In the genomic region with DNA sequence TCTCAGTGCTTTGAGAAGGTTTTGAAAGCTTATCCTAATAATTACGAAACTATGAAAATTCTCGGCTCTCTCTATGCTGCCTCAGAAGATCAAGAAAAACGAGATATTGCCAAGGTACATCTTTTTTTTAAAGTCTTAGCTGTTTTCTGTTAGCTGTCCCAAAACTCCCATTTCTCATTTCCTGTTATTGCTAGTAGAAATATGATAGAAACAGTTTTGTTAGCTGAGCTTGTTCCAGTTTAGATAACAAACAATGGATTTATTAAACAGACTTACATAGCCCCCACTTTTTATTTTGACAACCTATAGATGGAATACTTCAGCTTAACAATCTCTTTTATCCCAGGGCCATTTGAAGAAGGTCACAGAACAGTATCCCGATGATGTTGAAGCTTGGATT, we compare ENCODE assay signal across 30 cellular contexts.
"Had no signal": no experiment of that assay in that cellular context is flagged by ENCODE, and none has a peak within 500 bp of the region (broad histone marks: within the 10 kb centered on the region; RNA-seq: fewer than 3 reads in every experiment).

No MANE protein-coding gene starts in this region.

- H3K9me3 Mint-ChIP-seq: activated CD4-positive, alpha-beta memory T cell treated with anti-CD3 and anti-CD28 coated beads, Interleukin-2, amount 10 ng/mL, durations not matched to agents 7 days and 5 days; activated CD4-positive, alpha-beta T cell treated with anti-CD3 and anti-CD28 coated beads, Interleukin-2, amount 10 ng/mL, durations not matched to agents 7 days and 5 days; activated naive CD4-positive, alpha-beta T cell treated with anti-CD3 and anti-CD28 coated beads for 36 hours; activated naive CD8-positive, alpha-beta T cell treated with anti-CD3 and anti-CD28 coated beads, Interleukin-2, amount 50 U/mL, for 24 hours; central memory CD8-positive, alpha-beta T cell; dendritic cell treated with granulocyte-macrophage colony-stimulating factor and Interleukin-4, amounts not matched to agents 40 ng/mL and 50 ng/mL, for 4 days; mesothelial cell of epicardium; naive B cell; nephron progenitor cell; stimulated activated effector memory CD8-positive, alpha-beta T cell treated with anti-CD3 and anti-CD28 coated beads, Interleukin-12 subunit alpha, Interleukin-12 subunit beta, amount 100 ng/mL, for 72 hours; stimulated activated naive CD8-positive, alpha-beta T cell treated with anti-CD3 and anti-CD28 coated beads, Interleukin-15, Interleukin-2, amounts not matched to agents 100 ng/mL and 50 ng/mL, for 24 hours had no signal

- H3K4me3 ChIP-seq: esophagus squamous epithelium, left ventricle myocardium inferior, pancreas, prostate gland, sigmoid colon, thoracic aorta had no signal

- H3K27me3 ChIP-seq: esophagus squamous epithelium, pancreas, sigmoid colon had no signal

- H3K36me3 Mint-ChIP-seq: stimulated activated effector memory CD8-positive, alpha-beta T cell treated with anti-CD3 and anti-CD28 coated beads, Interleukin-12 subunit alpha, Interleukin-12 subunit beta, amount 100 ng/mL, for 72 hours had no signal

- DNase-seq: activated CD4-positive, alpha-beta memory T cell treated with anti-CD3 and anti-CD28 coated beads, Interleukin-2, amount 10 ng/mL, durations not matched to agents 7 days and 5 days; activated CD4-positive, alpha-beta T cell treated with anti-CD3 and anti-CD28 coated beads, Interleukin-2, amount 10 ng/mL, durations not matched to agents 7 days and 5 days; activated CD4-positive, CD25-positive, alpha-beta regulatory T cell treated with anti-CD3 and anti-CD28 coated beads, Interleukin-2, amount 50 U/mL, for 72 hours; activated CD8-positive, alpha-beta memory T cell treated with anti-CD3 and anti-CD28 coated beads, Interleukin-2, amount 50 U/mL, for 48 hours; activated naive CD4-positive, alpha-beta T cell treated with anti-CD3 and anti-CD28 coated beads for 36 hours; activated naive CD8-positive, alpha-beta T cell treated with anti-CD3 and anti-CD28 coated beads, Interleukin-2, amount 50 U/mL, for 24 hours; activated T-cell treated with anti-CD3 and anti-CD28 coated beads, Interleukin-2, amount 50 U/mL, for 48 hours; amygdala; effector CD4-positive, alpha-beta T cell; esophagus squamous epithelium; glutamatergic neuron; left ventricle myocardium inferior; naive B cell; nephron progenitor cell; pancreas; retina; sigmoid colon; small intestine; stimulated activated CD4-positive, alpha-beta T cell treated with anti-CD3 and anti-CD28 coated beads, Interleukin-4, amount 100 ng/mL, for 24 hours; T1000; trophoblast cell; WERI-Rb-1 had no signal

- H3K27ac ChIP-seq: epithelial cell of prostate, esophagus squamous epithelium, left ventricle myocardium inferior, pancreas, prostate gland, sigmoid colon, thoracic aorta, WERI-Rb-1 had no signal

- H3K4me1 ChIP-seq: esophagus squamous epithelium, pancreas, prostate gland, sigmoid colon had no signal

- H3K4me3 Mint-ChIP-seq: activated CD4-positive, alpha-beta memory T cell treated with anti-CD3 and anti-CD28 coated beads, Interleukin-2, amount 10 ng/mL, durations not matched to agents 7 days and 5 days; activated CD4-positive, alpha-beta T cell treated with anti-CD3 and anti-CD28 coated beads, Interleukin-2, amount 10 ng/mL, durations not matched to agents 7 days and 5 days; activated naive CD4-positive, alpha-beta T cell treated with anti-CD3 and anti-CD28 coated beads for 36 hours; activated naive CD8-positive, alpha-beta T cell treated with anti-CD3 and anti-CD28 coated beads, Interleukin-2, amount 50 U/mL, for 24 hours; central memory CD8-positive, alpha-beta T cell; dendritic cell treated with granulocyte-macrophage colony-stimulating factor and Interleukin-4, amounts not matched to agents 40 ng/mL and 50 ng/mL, for 4 days; mesothelial cell of epicardium; naive B cell; nephron progenitor cell; stimulated activated effector memory CD8-positive, alpha-beta T cell treated with anti-CD3 and anti-CD28 coated beads, Interleukin-12 subunit alpha, Interleukin-12 subunit beta, amount 100 ng/mL, for 72 hours; stimulated activated naive CD8-positive, alpha-beta T cell treated with anti-CD3 and anti-CD28 coated beads, Interleukin-15, Interleukin-2, amounts not matched to agents 100 ng/mL and 50 ng/mL, for 24 hours had no signal

- H3K9me3 ChIP-seq: esophagus squamous epithelium, left ventricle myocardium inferior, pancreas, prostate gland, sigmoid colon, thoracic aorta had no signal

- ATAC-seq: activated naive CD8-positive, alpha-beta T cell treated with anti-CD3 and anti-CD28 coated beads, Interleukin-2, amount 50 U/mL, for 24 hours; pancreas; stimulated activated effector memory CD8-positive, alpha-beta T cell treated with anti-CD3 and anti-CD28 coated beads, Interleukin-12 subunit alpha, Interleukin-12 subunit beta, amount 100 ng/mL, for 72 hours had no signal

- H3K36me3 ChIP-seq: prostate gland had no signal

- H3K27ac Mint-ChIP-seq: activated CD4-positive, alpha-beta memory T cell treated with anti-CD3 and anti-CD28 coated beads, Interleukin-2, amount 10 ng/mL, durations not matched to agents 7 days and 5 days; activated CD4-positive, alpha-beta T cell treated with anti-CD3 and anti-CD28 coated beads, Interleukin-2, amount 10 ng/mL, durations not matched to agents 7 days and 5 days; activated naive CD4-positive, alpha-beta T cell treated with anti-CD3 and anti-CD28 coated beads for 36 hours; activated naive CD8-positive, alpha-beta T cell treated with anti-CD3 and anti-CD28 coated beads, Interleukin-2, amount 50 U/mL, for 24 hours; dendritic cell treated with granulocyte-macrophage colony-stimulating factor and Interleukin-4, amounts not matched to agents 40 ng/mL and 50 ng/mL, for 4 days; mesothelial cell of epicardium; nephron progenitor cell; stimulated activated effector memory CD8-positive, alpha-beta T cell treated with anti-CD3 and anti-CD28 coated beads, Interleukin-12 subunit alpha, Interleukin-12 subunit beta, amount 100 ng/mL, for 72 hours; stimulated activated naive CD8-positive, alpha-beta T cell treated with anti-CD3 and anti-CD28 coated beads, Interleukin-15, Interleukin-2, amounts not matched to agents 100 ng/mL and 50 ng/mL, for 24 hours had no signal

- H3K27me3 Mint-ChIP-seq: activated CD4-positive, alpha-beta memory T cell treated with anti-CD3 and anti-CD28 coated beads, Interleukin-2, amount 10 ng/mL, durations not matched to agents 7 days and 5 days; activated CD4-positive, alpha-beta T cell treated with anti-CD3 and anti-CD28 coated beads, Interleukin-2, amount 10 ng/mL, durations not matched to agents 7 days and 5 days; activated naive CD8-positive, alpha-beta T cell treated with anti-CD3 and anti-CD28 coated beads, Interleukin-2, amount 50 U/mL, for 24 hours; central memory CD8-positive, alpha-beta T cell; dendritic cell treated with granulocyte-macrophage colony-stimulating factor and Interleukin-4, amounts not matched to agents 40 ng/mL and 50 ng/mL, for 4 days; naive B cell; stimulated activated naive CD8-positive, alpha-beta T cell treated with anti-CD3 and anti-CD28 coated beads, Interleukin-15, Interleukin-2, amounts not matched to agents 100 ng/mL and 50 ng/mL, for 24 hours had no signal

- H3K4me1 Mint-ChIP-seq: mesothelial cell of epicardium, nephron progenitor cell had no signal
